In genomic region chr12:52050771-52051541, GRCh38 we compare ENCODE assay signal across 8 cellular contexts. TPM values are rescaled to one million over a fixed set of nuclear protein-coding genes. Genes with fewer than 3 reads are reported as not detected.
A peak's percentile ranks its signal among the peaks of the same experiment; 100 is the strongest.
DNase-seq lines count a peak whose midpoint lies in the region; ATAC-seq and TF ChIP-seq lines count a peak whose summit lies in the region.

Gene NR4A1, plus strand, starts transcription at chr12:52051442. Its CDS starts 2,887 bp downstream, at chr12:52054329.

- no peaks in the 10 kb centered on the region for H3K27me3 Mint-ChIP-seq in activated naive CD8-positive, alpha-beta T cell treated with anti-CD3 and anti-CD28 coated beads, Interleukin-2, amount 50 U/mL, for 24 hours

- peak within 1 kb of the TSS; percentile 85 for H3K9ac ChIP-seq in HCT116 (ENCODE audit: low read length)

- 1% methylated on average over 35 of the region's 76 CpGs; no CpG with 5 or more reads in 1 of the 2 donors for WGBS in transverse colon (ENCODE audit: low coverage in 1 of 2), 2 donors

- H3K9me2 ChIP-seq in HCT116 (ENCODE audit: insufficient read depth), result no peaks in the 10 kb centered on the region

- H3K4me1 Mint-ChIP-seq in activated naive CD8-positive, alpha-beta T cell treated with anti-CD3 and anti-CD28 coated beads, Interleukin-2, amount 50 U/mL, for 24 hours, result peaks cover 45% of the 10 kb centered on the region

- RAD21 ChIA-PET in HCT116 (lab: Charles Lee; ENCODE audit: low non-redundant PET in 1 of 2, low total read pairs in 2 of 2, uncharacterized antibody in 2 of 2, unreplicated experiment in 2 of 2), result no interaction called here

- H4K20me1 ChIP-seq in HCT116 (ENCODE audit: insufficient read depth), result no peaks in the 10 kb centered on the region

- CTCF ChIA-PET in HCT116 (lab: Charles Lee), result interaction anchor here (0.8 to 2.7 kb wide), 5 partner anchors 16 to 70 kb away, joined by 3 to 25 read pairs (median 7); no protein-coding TSS in a partner anchor

- peak within 1 kb of the TSS; percentile 92 for H3K27ac ChIP-seq in HCT116 (ENCODE audit: low read depth, low read length)
- H3K27ac ChIP-seq in transverse colon, result peak within 1 kb of the TSS; percentile 91 to 98 (median 94)

- peak within 1 kb of the TSS; percentile 99 for H3K4me3 Mint-ChIP-seq in activated naive CD8-positive, alpha-beta T cell treated with anti-CD3 and anti-CD28 coated beads, Interleukin-2, amount 50 U/mL, for 24 hours

- BruUV-seq in HCT116 (replicated peaks; lab: Mats Ljungman, UMichigan), result no TSS peak

- DNase-seq in GM10266 (ENCODE audit: extremely low spot score), result peak; percentile 98
- peak; percentile 87 for DNase-seq in HCT116 (ENCODE audit: low read depth, low spot score)
- DNase-seq in MV-4-11 (lab: John Stamatoyannopoulos, UW), result peak; percentile 71
- peak; percentile 86 for DNase-seq in SW480 (ENCODE audit: low spot score)
- DNase-seq in activated naive CD8-positive, alpha-beta T cell treated with anti-CD3 and anti-CD28 coated beads, Interleukin-2, amount 50 U/mL, for 24 hours, result peak; percentile 100
- peak; percentile 98 for DNase-seq in cardiac septum (ENCODE audit: low spot score)
- peak; percentile 87 to 99 (median 93) for DNase-seq in posterior cingulate gyrus
- peak; percentile 99 for DNase-seq in transverse colon

- H3K27ac Mint-ChIP-seq in activated naive CD8-positive, alpha-beta T cell treated with anti-CD3 and anti-CD28 coated beads, Interleukin-2, amount 50 U/mL, for 24 hours, result peak within 1 kb of the TSS; percentile 98

- peaks cover 31% of the 10 kb centered on the region; the same call in 1 of the 2 replicates for H3K79me2 ChIP-seq in HCT116 (ENCODE audit: insufficient read depth, low read length)

- POLR2A ChIA-PET in HCT116 (lab: Charles Lee), result interaction anchor here (0.6 to 2.3 kb wide), 16 partner anchors 9 to 478 kb away, joined by 3 to 40 read pairs (median 6); partner anchors contain the start of gene ATG101

- TF ChIP-seq CTCF in GM10266 (IDR thresholded peaks at IDR 0.05; ENCODE audit: control insufficient read depth, insufficient read depth, low read depth, missing control alignments), result peak; percentile 12
- TF ChIP-seq CTCF in HCT116 (IDR thresholded peaks at IDR 0.05 in 2 of 3, conservative IDR thresholded peaks at IDR 0.05 in 1 of 3; ENCODE audit: borderline replicate concordance in 1 of 3, insufficient read depth in 1 of 3, low read depth in 2 of 3, low read length in 2 of 3), result 0 out of 6 replicates have a peak, but pooled peaks of 1 of the 3 experiments have one; percentile 11
- no peak for TF ChIP-seq CTCF in transverse colon (IDR thresholded peaks at IDR 0.05)

- peak within 1 kb of the TSS; percentile 99 for H3K4me2 ChIP-seq in HCT116 (ENCODE audit: low read length)

- H3K9me3 Mint-ChIP-seq in activated naive CD8-positive, alpha-beta T cell treated with anti-CD3 and anti-CD28 coated beads, Interleukin-2, amount 50 U/mL, for 24 hours, result no peaks in the 10 kb centered on the region

- H3K27me3 ChIP-seq in HCT116 (ENCODE audit: insufficient read depth, low read length) (no peaks in the 10 kb centered on the region), transverse colon (no peaks in the 10 kb centered on the region)

- H3K4me3 ChIP-seq in HCT116 (replicated peaks in 1 of 2; ENCODE audit: low read depth in 1 of 2, low read length in 2 of 2) (peak within 1 kb of the TSS; percentile 62 to 86), transverse colon (peak within 1 kb of the TSS; percentile 44 to 70 (median 64))

- H2AFZ ChIP-seq in HCT116 (ENCODE audit: low read depth, low read length, poor library complexity, severe bottlenecking), result no peak within 1 kb of the TSS

- H3K9me3 ChIP-seq in HCT116 (ENCODE audit: control insufficient read depth in 1 of 2, insufficient read depth in 1 of 2, low read depth in 1 of 2, low read length in 2 of 2) (no peaks in the 10 kb centered on the region), transverse colon (no peaks in the 10 kb centered on the region)

- peak; percentile 82 for ATAC-seq in HCT116
- ATAC-seq in activated naive CD8-positive, alpha-beta T cell treated with anti-CD3 and anti-CD28 coated beads, Interleukin-2, amount 50 U/mL, for 24 hours, result peak; percentile 86

- peaks cover 34% of the 10 kb centered on the region for H3K36me3 Mint-ChIP-seq in activated naive CD8-positive, alpha-beta T cell treated with anti-CD3 and anti-CD28 coated beads, Interleukin-2, amount 50 U/mL, for 24 hours (ENCODE audit: low read depth)

- TF ChIP-seq RAD21 in HCT116 (IDR thresholded peaks at IDR 0.05; ENCODE audit: low read depth), result no peak

- in situ Hi-C loops in transverse colon (cut with MboI; ENCODE audit: low pct_ligation_motif_present in 1 of 4, low pct_unique_long_range_greater_than_20kb in 1 of 4, low sequenced_read_pairs in 3 of 4), result no loop called here

- H3K36me3 ChIP-seq in HCT116 (ENCODE audit: control insufficient read depth in 1 of 2, insufficient read depth in 2 of 2, low read length in 2 of 2), result 0 out of 4 replicates have a peak, but pooled peaks cover 0 to 3% of the 10 kb centered on the region in 2 experiments
- H3K36me3 ChIP-seq in transverse colon, result no peaks in the 10 kb centered on the region

- TF ChIP-seq EP300 in transverse colon (IDR thresholded peaks at IDR 0.05; ENCODE audit: low read depth), result peak; percentile 98

- intact Hi-C loops in HCT116 (cut with micrococcal nuclease), result loop anchor here (1.0 kb wide), 2 partner anchors 14 to 18 kb away; partner anchors contain the start of gene ATG101
- intact Hi-C loops in cardiac septum (cut with DNase I), result loop anchor here (1.0 to 2.0 kb wide), 3 partner anchors 14 to 26 kb away; partner anchors contain the start of gene ATG101
- intact Hi-C loops in posterior cingulate gyrus (cut with DNase I), result loop anchor here (1.0 kb wide), 1 partner anchor 14 kb away; no protein-coding TSS in a partner anchor
- intact Hi-C loops in transverse colon (cut with DNase I; ENCODE audit: low total_unique reads), result no loop called here

- H3K4me1 ChIP-seq in HCT116 (ENCODE audit: control insufficient read depth in 1 of 2, insufficient read depth in 2 of 2, low read length in 2 of 2) (peaks cover 22 to 48% of the 10 kb centered on the region in 2 experiments), transverse colon (peaks cover 33 to 41% (median 34%) of the 10 kb centered on the region in 4 donors)

- TF ChIP-seq POLR2A in HCT116 (IDR thresholded peaks at IDR 0.05; ENCODE audit: borderline replicate concordance, extremely low read depth, insufficient read depth, insufficient read length), result peak; percentile 63
- TF ChIP-seq POLR2A in transverse colon (IDR thresholded peaks at IDR 0.05), result peak; percentile 92

TF ChIP-seq in HCT116, 20 proteins besides CTCF, POLR2A, EP300 and RAD21 (continues in another document):
- no peak for TF ChIP-seq ZBTB33 (IDR thresholded peaks at IDR 0.05; ENCODE audit: extremely low read depth, insufficient replicate concordance, low read length)
- peak; percentile 46; the same call in 1 of the 2 replicates for TF ChIP-seq ZFX (IDR thresholded peaks at IDR 0.05)
- TF ChIP-seq EZH2 (IDR thresholded peaks at IDR 0.05), result no peak
- no peak for TF ChIP-seq JUND (IDR thresholded peaks at IDR 0.05)
- TF ChIP-seq TCF7L2 (IDR thresholded peaks at IDR 0.05; ENCODE audit: borderline replicate concordance, extremely low read depth, insufficient read depth, insufficient read length), result peak; percentile 95
- peak; percentile 62; the same call in 1 of the 2 replicates for TF ChIP-seq MAX (IDR thresholded peaks at IDR 0.05)
- TF ChIP-seq FOSL1 (IDR thresholded peaks at IDR 0.05; ENCODE audit: low read depth), result no peak
- TF ChIP-seq POLR2AphosphoS5 (IDR thresholded peaks at IDR 0.05; ENCODE audit: low read depth, low read length), result peak; percentile 90

RNA-seq across cellular contexts. Expression of gene NR4A1, which starts in this region (rescaled TPM):
- total RNA-seq in HCT116 (2021; ENCODE audit: unreplicated experiment), result 35.3 TPM
- 117 and 343 TPM in 2 replicates for polyA plus RNA-seq in HCT116 (2012)
- total RNA-seq in cardiac septum, result 76.3 TPM
- 100 to 1,000 TPM in 1 of 4 donors, 10 to 100 TPM in 3; 50.7 to 102 (median 76.9) TPM for total RNA-seq in transverse colon

Comparison
In these comparisons a context has a peak if more than half of its experiments do, and no peak if none do; other contexts are left out.
1. Peak in every context shown above with its lines: DNase-seq, ATAC-seq, H3K4me3 ChIP-seq and H3K27ac ChIP-seq.